In genomic region chr1:234617986-234618725, GRCh38 we compare ENCODE assay signal across 10 cellular contexts. TPM values are rescaled to one million over a fixed set of nuclear protein-coding genes. Genes with fewer than 3 reads are reported as not detected.
A peak's percentile ranks its signal among the peaks of the same experiment; 100 is the strongest.
DNase-seq lines count a peak whose midpoint lies in the region; ATAC-seq and TF ChIP-seq lines count a peak whose summit lies in the region.
"Had no signal": no experiment of that assay in that cellular context is flagged by ENCODE, and none has a peak within 500 bp of the region (broad histone marks: within the 10 kb centered on the region; RNA-seq: fewer than 3 reads in every experiment).

No MANE protein-coding gene starts in this region.

- H3K4me3 Mint-ChIP-seq in MCF 10A (ENCODE audit: unreplicated experiment): no peak overlapping the region
- no peak overlapping the region for H3K4me3 Mint-ChIP-seq in activated T-helper 2 cell treated with anti-CD3 and anti-CD28 coated beads, Interferon-gamma antibody, Interleukin-2, Interleukin-4, amounts not matched to agents 10 μg/mL and 5 μg/mL and 100 μg/mL, durations not matched to agents 14 hours and 24 hours and 36 hours (ENCODE audit: low read depth)
- H3K4me3 Mint-ChIP-seq: activated B cell treated with CpG ODN at 0.5 μM for 24 hours had no signal

- no peaks in the 10 kb centered on the region for H3K27me3 Mint-ChIP-seq in MCF 10A (ENCODE audit: insufficient read depth, unreplicated experiment)
- H3K27me3 Mint-ChIP-seq in activated T-helper 2 cell treated with anti-CD3 and anti-CD28 coated beads, Interferon-gamma antibody, Interleukin-2, Interleukin-4, amounts not matched to agents 10 μg/mL and 5 μg/mL and 100 μg/mL, durations not matched to agents 14 hours and 24 hours and 36 hours (ENCODE audit: low read depth): no peaks in the 10 kb centered on the region
- H3K27me3 Mint-ChIP-seq: activated B cell treated with CpG ODN at 0.5 μM for 24 hours had no signal

- TF ChIP-seq CTCF in MCF 10A (IDR thresholded peaks at IDR 0.05; ENCODE audit: unreplicated experiment) (no peak), lower lobe of right lung (IDR thresholded peaks at IDR 0.05) (no peak), ovary (IDR thresholded peaks at IDR 0.05) (no peak), MM.1S (IDR thresholded peaks at IDR 0.05; ENCODE audit: low read length) (no peak)

- POLR2A ChIA-PET in HEK293T (lab: Yijun Ruan, JAX): interaction anchor here (0.8 kb wide), 1 partner anchor 106 kb away, joined by 6 read pairs; no protein-coding TSS in a partner anchor
- POLR2A ChIA-PET in MCF 10A (lab: Yijun Ruan, JAX): interaction anchor here (0.6 to 16.5 kb wide), 31 partner anchors 5 to 465 kb away, joined by 3 to 307 read pairs (median 6); partner anchors contain the start of gene IRF2BP2

- H3K4me1 ChIP-seq in lower lobe of right lung: peaks cover 48% of the 10 kb centered on the region
- peaks cover 14% of the 10 kb centered on the region for H3K4me1 ChIP-seq in ovary (ENCODE audit: insufficient read depth)
- H3K4me1 ChIP-seq in MM.1S (ENCODE audit: low read length): peaks cover 11% of the 10 kb centered on the region

- TSS peak; percentile 59 for BruUV-seq in MCF 10A (replicated peaks; lab: Mats Ljungman, UMichigan)

- H3K9me3 Mint-ChIP-seq in MCF 10A (ENCODE audit: unreplicated experiment): no peaks in the 10 kb centered on the region
- H3K9me3 Mint-ChIP-seq in activated T-helper 2 cell treated with anti-CD3 and anti-CD28 coated beads, Interferon-gamma antibody, Interleukin-2, Interleukin-4, amounts not matched to agents 10 μg/mL and 5 μg/mL and 100 μg/mL, durations not matched to agents 14 hours and 24 hours and 36 hours: no peaks in the 10 kb centered on the region
- H3K9me3 Mint-ChIP-seq: activated B cell treated with CpG ODN at 0.5 μM for 24 hours had no signal

- peaks cover 15% of the 10 kb centered on the region for H3K36me3 Mint-ChIP-seq in MCF 10A (ENCODE audit: insufficient read depth, unreplicated experiment)
- no peaks in the 10 kb centered on the region for H3K36me3 Mint-ChIP-seq in activated T-helper 2 cell treated with anti-CD3 and anti-CD28 coated beads, Interferon-gamma antibody, Interleukin-2, Interleukin-4, amounts not matched to agents 10 μg/mL and 5 μg/mL and 100 μg/mL, durations not matched to agents 14 hours and 24 hours and 36 hours (ENCODE audit: low read depth)

- intact Hi-C loops in MCF 10A (cut with micrococcal nuclease) (loop anchor here (10.0 kb wide), 1 partner anchor 887 kb away; the partner anchor contains the start of gene B3GALNT2), lower lobe of right lung (cut with DNase I) (no loop called here), ovary (cut with DNase I) (no loop called here)
- intact Hi-C loops in activated T-helper 2 cell treated with anti-CD3 and anti-CD28 coated beads, Interferon-gamma antibody, Interleukin-2, Interleukin-4, amounts not matched to agents 10 μg/mL and 5 μg/mL and 100 μg/mL, durations not matched to agents 14 hours and 24 hours and 36 hours (cut with micrococcal nuclease): no loop called here

- no peaks in the 10 kb centered on the region for H3K79me2 ChIP-seq in MM.1S (ENCODE audit: low read length)

- H3K4me3 ChIP-seq in lower lobe of right lung: no peak overlapping the region
- no peak overlapping the region for H3K4me3 ChIP-seq in ovary
- no peak overlapping the region for H3K4me3 ChIP-seq in MM.1S (ENCODE audit: low read length)

- H3K27ac Mint-ChIP-seq in MCF 10A (ENCODE audit: low read depth, unreplicated experiment): peak overlapping the region; percentile 99
- H3K27ac Mint-ChIP-seq in activated T-helper 2 cell treated with anti-CD3 and anti-CD28 coated beads, Interferon-gamma antibody, Interleukin-2, Interleukin-4, amounts not matched to agents 10 μg/mL and 5 μg/mL and 100 μg/mL, durations not matched to agents 14 hours and 24 hours and 36 hours: no peak overlapping the region
- H3K27ac Mint-ChIP-seq: activated B cell treated with CpG ODN at 0.5 μM for 24 hours had no signal

- H3K9ac ChIP-seq in MM.1S (ENCODE audit: low read length): no peak overlapping the region

- CTCF ChIA-PET in HEK293T (lab: Yijun Ruan, JAX): interaction anchor here (0.7 to 1.6 kb wide), 3 partner anchors 66 to 466 kb away, joined by 3 read pairs; no protein-coding TSS in a partner anchor
- CTCF ChIA-PET in MCF 10A (lab: Yijun Ruan, JAX): interaction anchor here (0.7 to 1.0 kb wide), 2 partner anchors 104 to 388 kb away, joined by 3 read pairs; no protein-coding TSS in a partner anchor

- WGBS in ovary, 3 donors: 40 to 51% (median 42%) methylated on average over 7 of the region's 7 CpGs

- TF ChIP-seq EP300 in ovary (IDR thresholded peaks at IDR 0.05): no peak

- no peak overlapping the region for H3K4me2 ChIP-seq in MM.1S (ENCODE audit: low read depth, low read length)

- ATAC-seq in lower lobe of right lung (peak; percentile 10 to 29), GM18861 (IDR thresholded peaks at IDR 0.05; ENCODE audit: unreplicated experiment) (no peak)

- no peak for TF ChIP-seq POLR2A in ovary (IDR thresholded peaks at IDR 0.05)

- H3K36me3 ChIP-seq in lower lobe of right lung: no peaks in the 10 kb centered on the region
- no peaks in the 10 kb centered on the region for H3K36me3 ChIP-seq in ovary
- no peaks in the 10 kb centered on the region for H3K36me3 ChIP-seq in MM.1S (replicated peaks; ENCODE audit: insufficient read depth, low read length)

- H2AFZ ChIP-seq in MM.1S (ENCODE audit: low read length): no peak overlapping the region

- H3K4me1 Mint-ChIP-seq in MCF 10A (ENCODE audit: insufficient read depth, unreplicated experiment): peaks cover 62% of the 10 kb centered on the region
- peaks cover 30% of the 10 kb centered on the region for H3K4me1 Mint-ChIP-seq in activated T-helper 2 cell treated with anti-CD3 and anti-CD28 coated beads, Interferon-gamma antibody, Interleukin-2, Interleukin-4, amounts not matched to agents 10 μg/mL and 5 μg/mL and 100 μg/mL, durations not matched to agents 14 hours and 24 hours and 36 hours (ENCODE audit: low read depth)

- peak; percentile 74 for DNase-seq in A172 (ENCODE audit: low spot score)
- DNase-seq in HEK293T (ENCODE audit: extremely low spot score): no peak
- DNase-seq in MCF 10A (ENCODE audit: unreplicated experiment): peak; percentile 98
- no peak for DNase-seq in lower lobe of right lung
- no peak for DNase-seq in ovary
- DNase-seq in MM.1S: no peak
- DNase-seq in activated T-helper 2 cell treated with anti-CD3 and anti-CD28 coated beads, Interferon-gamma antibody, Interleukin-2, Interleukin-4, amounts not matched to agents 10 μg/mL and 5 μg/mL and 100 μg/mL, durations not matched to agents 14 hours and 24 hours and 36 hours (ENCODE audit: low spot score): no peak
- DNase-seq: activated B cell treated with CpG ODN at 0.5 μM for 24 hours, Karpas-422 had no signal

- no peaks in the 10 kb centered on the region for H4K20me1 ChIP-seq in MM.1S (ENCODE audit: insufficient read depth, low read length)

- H3K9me3 ChIP-seq in lower lobe of right lung: no peaks in the 10 kb centered on the region
- H3K9me3 ChIP-seq in ovary: no peaks in the 10 kb centered on the region
- H3K9me3 ChIP-seq in MM.1S (replicated peaks; ENCODE audit: insufficient read depth, low read length): no peaks in the 10 kb centered on the region

- no peaks in the 10 kb centered on the region for H3K9me2 ChIP-seq in MM.1S (replicated peaks; ENCODE audit: insufficient read depth, low read length)

- H3K27ac ChIP-seq in lower lobe of right lung: peak overlapping the region; percentile 46
- peak overlapping the region in 1 of 2 donors; percentile 59 for H3K27ac ChIP-seq in ovary
- no peak overlapping the region for H3K27ac ChIP-seq in MM.1S (ENCODE audit: low read length)

- H3K27me3 ChIP-seq in lower lobe of right lung (ENCODE audit: low read depth) (no peaks in the 10 kb centered on the region), ovary (no peaks in the 10 kb centered on the region), MM.1S (replicated peaks; ENCODE audit: insufficient read depth, low read length) (no peaks in the 10 kb centered on the region)

- peaks cover 4% of the 10 kb centered on the region for H3F3A ChIP-seq in MM.1S (ENCODE audit: insufficient read depth, low read length)

TF ChIP-seq in HEK293T, 16 proteins besides CTCF, POLR2A, EP300 and RAD21:
- TF ChIP-seq FOXA1 (IDR thresholded peaks at IDR 0.05) (no peak), PKNOX1 (IDR thresholded peaks at IDR 0.05) (peak; percentile 39; the same call in 1 of the 2 replicates)

RNA-seq across cellular contexts. Expression of gene IRF2BP2, which starts 8.2 kb away (rescaled TPM):
- 50.8 and 51.3 TPM in 2 replicates for total RNA-seq in A172 (2014; rRNA removed; shearing (Covaris generic))
- total RNA-seq in MCF 10A (2022) (149 and 217 TPM in 2 replicates), lower lobe of right lung (154 TPM), ovary (100 to 1,000 TPM in 6 of 7 donors, 10 to 100 TPM in 1; 66.9 to 180 (median 117) TPM)
- polyA plus RNA-seq in ovary: 10 to 100 TPM; 83.9 to 98.8 TPM
- 276 and 292 TPM in 2 replicates for total RNA-seq in activated T-helper 2 cell treated with anti-CD3 and anti-CD28 coated beads, Interferon-gamma antibody, Interleukin-2, Interleukin-4, amounts not matched to agents 10 μg/mL and 5 μg/mL and 100 μg/mL, durations not matched to agents 14 hours and 24 hours and 36 hours

Comparison
In these comparisons a context has a peak if more than half of its experiments do, and no peak if none do; other contexts are left out.
1. DNase-seq: peak in A172 (single experiment) and MCF 10A (single experiment); none in HEK293T (single experiment), lower lobe of right lung (single experiment), ovary (0 of 5), MM.1S (single experiment) and activated T-helper 2 cell treated with anti-CD3 and anti-CD28 coated beads, Interferon-gamma antibody, Interleukin-2, Interleukin-4, amounts not matched to agents 10 μg/mL and 5 μg/mL and 100 μg/mL, durations not matched to agents 14 hours and 24 hours and 36 hours (single experiment).